1 cellular context compared by ENCODE assay signal in the genomic region with DNA sequence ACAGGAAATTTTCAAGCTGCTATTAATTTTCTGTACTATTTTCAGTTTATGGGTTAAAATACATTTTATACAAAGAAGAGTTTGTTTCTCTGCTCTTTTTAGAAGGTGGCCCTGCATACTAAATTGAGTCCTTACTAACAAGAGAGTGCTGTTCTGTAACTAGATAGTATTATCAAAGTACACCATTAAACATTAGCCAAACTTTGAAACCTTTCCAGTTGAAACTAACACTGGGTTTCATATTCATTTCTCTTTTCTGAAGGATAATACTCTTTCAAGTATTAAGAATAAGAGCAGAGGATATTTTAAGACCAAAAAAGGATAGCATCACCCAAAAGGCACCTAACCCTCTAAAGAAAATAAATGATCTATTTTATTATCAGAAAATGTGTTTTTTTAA.
TF ChIP-seq lines count a peak whose summit lies in the region.

No MANE protein-coding gene starts in this region.

TF ChIP-seq in GM23338, 12 proteins besides CTCF, POLR2A, EP300 and RAD21 (continued from another document):
- TF ChIP-seq, protein P1, sequence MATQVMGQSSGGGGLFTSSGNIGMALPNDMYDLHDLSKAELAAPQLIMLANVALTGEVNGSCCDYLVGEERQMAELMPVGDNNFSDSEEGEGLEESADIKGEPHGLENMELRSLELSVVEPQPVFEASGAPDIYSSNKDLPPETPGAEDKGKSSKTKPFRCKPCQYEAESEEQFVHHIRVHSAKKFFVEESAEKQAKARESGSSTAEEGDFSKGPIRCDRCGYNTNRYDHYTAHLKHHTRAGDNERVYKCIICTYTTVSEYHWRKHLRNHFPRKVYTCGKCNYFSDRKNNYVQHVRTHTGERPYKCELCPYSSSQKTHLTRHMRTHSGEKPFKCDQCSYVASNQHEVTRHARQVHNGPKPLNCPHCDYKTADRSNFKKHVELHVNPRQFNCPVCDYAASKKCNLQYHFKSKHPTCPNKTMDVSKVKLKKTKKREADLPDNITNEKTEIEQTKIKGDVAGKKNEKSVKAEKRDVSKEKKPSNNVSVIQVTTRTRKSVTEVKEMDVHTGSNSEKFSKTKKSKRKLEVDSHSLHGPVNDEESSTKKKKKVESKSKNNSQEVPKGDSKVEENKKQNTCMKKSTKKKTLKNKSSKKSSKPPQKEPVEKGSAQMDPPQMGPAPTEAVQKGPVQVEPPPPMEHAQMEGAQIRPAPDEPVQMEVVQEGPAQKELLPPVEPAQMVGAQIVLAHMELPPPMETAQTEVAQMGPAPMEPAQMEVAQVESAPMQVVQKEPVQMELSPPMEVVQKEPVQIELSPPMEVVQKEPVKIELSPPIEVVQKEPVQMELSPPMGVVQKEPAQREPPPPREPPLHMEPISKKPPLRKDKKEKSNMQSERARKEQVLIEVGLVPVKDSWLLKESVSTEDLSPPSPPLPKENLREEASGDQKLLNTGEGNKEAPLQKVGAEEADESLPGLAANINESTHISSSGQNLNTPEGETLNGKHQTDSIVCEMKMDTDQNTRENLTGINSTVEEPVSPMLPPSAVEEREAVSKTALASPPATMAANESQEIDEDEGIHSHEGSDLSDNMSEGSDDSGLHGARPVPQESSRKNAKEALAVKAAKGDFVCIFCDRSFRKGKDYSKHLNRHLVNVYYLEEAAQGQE (IDR thresholded peaks at IDR 0.05; ENCODE audit: unreplicated experiment): no peak
- no peak for TF ChIP-seq NANOG (IDR thresholded peaks at IDR 0.05; ENCODE audit: borderline replicate concordance)
- TF ChIP-seq, protein P2, sequence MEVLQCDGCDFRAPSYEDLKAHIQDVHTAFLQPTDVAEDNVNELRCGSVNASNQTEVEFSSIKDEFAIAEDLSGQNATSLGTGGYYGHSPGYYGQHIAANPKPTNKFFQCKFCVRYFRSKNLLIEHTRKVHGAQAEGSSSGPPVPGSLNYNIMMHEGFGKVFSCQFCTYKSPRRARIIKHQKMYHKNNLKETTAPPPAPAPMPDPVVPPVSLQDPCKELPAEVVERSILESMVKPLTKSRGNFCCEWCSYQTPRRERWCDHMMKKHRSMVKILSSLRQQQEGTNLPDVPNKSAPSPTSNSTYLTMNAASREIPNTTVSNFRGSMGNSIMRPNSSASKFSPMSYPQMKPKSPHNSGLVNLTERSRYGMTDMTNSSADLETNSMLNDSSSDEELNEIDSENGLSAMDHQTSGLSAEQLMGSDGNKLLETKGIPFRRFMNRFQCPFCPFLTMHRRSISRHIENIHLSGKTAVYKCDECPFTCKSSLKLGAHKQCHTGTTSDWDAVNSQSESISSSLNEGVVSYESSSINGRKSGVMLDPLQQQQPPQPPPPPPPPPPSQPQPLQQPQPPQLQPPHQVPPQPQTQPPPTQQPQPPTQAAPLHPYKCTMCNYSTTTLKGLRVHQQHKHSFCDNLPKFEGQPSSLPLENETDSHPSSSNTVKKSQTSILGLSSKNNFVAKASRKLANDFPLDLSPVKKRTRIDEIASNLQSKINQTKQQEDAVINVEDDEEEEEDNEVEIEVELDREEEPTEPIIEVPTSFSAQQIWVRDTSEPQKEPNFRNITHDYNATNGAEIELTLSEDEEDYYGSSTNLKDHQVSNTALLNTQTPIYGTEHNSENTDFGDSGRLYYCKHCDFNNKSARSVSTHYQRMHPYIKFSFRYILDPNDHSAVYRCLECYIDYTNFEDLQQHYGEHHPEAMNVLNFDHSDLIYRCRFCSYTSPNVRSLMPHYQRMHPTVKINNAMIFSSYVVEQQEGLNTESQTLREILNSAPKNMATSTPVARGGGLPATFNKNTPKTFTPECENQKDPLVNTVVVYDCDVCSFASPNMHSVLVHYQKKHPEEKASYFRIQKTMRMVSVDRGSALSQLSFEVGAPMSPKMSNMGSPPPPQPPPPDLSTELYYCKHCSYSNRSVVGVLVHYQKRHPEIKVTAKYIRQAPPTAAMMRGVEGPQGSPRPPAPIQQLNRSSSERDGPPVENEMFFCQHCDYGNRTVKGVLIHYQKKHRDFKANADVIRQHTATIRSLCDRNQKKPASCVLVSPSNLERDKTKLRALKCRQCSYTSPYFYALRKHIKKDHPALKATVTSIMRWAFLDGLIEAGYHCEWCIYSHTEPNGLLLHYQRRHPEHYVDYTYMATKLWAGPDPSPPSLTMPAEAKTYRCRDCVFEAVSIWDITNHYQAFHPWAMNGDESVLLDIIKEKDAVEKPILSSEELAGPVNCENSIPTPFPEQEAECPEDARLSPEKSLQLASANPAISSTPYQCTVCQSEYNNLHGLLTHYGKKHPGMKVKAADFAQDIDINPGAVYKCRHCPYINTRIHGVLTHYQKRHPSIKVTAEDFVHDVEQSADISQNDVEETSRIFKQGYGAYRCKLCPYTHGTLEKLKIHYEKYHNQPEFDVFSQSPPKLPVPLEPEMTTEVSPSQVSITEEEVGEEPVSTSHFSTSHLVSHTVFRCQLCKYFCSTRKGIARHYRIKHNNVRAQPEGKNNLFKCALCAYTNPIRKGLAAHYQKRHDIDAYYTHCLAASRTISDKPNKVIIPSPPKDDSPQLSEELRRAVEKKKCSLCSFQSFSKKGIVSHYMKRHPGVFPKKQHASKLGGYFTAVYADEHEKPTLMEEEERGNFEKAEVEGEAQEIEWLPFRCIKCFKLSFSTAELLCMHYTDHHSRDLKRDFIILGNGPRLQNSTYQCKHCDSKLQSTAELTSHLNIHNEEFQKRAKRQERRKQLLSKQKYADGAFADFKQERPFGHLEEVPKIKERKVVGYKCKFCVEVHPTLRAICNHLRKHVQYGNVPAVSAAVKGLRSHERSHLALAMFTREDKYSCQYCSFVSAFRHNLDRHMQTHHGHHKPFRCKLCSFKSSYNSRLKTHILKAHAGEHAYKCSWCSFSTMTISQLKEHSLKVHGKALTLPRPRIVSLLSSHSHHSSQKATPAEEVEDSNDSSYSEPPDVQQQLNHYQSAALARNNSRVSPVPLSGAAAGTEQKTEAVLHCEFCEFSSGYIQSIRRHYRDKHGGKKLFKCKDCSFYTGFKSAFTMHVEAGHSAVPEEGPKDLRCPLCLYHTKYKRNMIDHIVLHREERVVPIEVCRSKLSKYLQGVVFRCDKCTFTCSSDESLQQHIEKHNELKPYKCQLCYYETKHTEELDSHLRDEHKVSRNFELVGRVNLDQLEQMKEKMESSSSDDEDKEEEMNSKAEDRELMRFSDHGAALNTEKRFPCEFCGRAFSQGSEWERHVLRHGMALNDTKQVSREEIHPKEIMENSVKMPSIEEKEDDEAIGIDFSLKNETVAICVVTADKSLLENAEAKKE (CRISPR knock-in tag; IDR thresholded peaks at IDR 0.05): no peak
- TF ChIP-seq, protein P3, sequence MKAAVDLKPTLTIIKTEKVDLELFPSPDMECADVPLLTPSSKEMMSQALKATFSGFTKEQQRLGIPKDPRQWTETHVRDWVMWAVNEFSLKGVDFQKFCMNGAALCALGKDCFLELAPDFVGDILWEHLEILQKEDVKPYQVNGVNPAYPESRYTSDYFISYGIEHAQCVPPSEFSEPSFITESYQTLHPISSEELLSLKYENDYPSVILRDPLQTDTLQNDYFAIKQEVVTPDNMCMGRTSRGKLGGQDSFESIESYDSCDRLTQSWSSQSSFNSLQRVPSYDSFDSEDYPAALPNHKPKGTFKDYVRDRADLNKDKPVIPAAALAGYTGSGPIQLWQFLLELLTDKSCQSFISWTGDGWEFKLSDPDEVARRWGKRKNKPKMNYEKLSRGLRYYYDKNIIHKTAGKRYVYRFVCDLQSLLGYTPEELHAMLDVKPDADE (IDR thresholded peaks at IDR 0.05): no peak
- TF ChIP-seq POLR2AphosphoS5 (IDR thresholded peaks at IDR 0.05; ENCODE audit: low read depth): no peak
- no peak for TF ChIP-seq CREB1 (CRISPR knock-in tag; IDR thresholded peaks at IDR 0.05; ENCODE audit: low read depth)
- no peak for TF ChIP-seq JUNB (IDR thresholded peaks at IDR 0.05; ENCODE audit: unreplicated experiment)
- TF ChIP-seq ZNF114 (CRISPR knock-in tag; IDR thresholded peaks at IDR 0.05): no peak
- no peak for TF ChIP-seq ZNF331 (CRISPR knock-in tag; IDR thresholded peaks at IDR 0.05; ENCODE audit: low read depth)
